ENCODE assay signal across 8 cellular contexts in the genomic region with DNA sequence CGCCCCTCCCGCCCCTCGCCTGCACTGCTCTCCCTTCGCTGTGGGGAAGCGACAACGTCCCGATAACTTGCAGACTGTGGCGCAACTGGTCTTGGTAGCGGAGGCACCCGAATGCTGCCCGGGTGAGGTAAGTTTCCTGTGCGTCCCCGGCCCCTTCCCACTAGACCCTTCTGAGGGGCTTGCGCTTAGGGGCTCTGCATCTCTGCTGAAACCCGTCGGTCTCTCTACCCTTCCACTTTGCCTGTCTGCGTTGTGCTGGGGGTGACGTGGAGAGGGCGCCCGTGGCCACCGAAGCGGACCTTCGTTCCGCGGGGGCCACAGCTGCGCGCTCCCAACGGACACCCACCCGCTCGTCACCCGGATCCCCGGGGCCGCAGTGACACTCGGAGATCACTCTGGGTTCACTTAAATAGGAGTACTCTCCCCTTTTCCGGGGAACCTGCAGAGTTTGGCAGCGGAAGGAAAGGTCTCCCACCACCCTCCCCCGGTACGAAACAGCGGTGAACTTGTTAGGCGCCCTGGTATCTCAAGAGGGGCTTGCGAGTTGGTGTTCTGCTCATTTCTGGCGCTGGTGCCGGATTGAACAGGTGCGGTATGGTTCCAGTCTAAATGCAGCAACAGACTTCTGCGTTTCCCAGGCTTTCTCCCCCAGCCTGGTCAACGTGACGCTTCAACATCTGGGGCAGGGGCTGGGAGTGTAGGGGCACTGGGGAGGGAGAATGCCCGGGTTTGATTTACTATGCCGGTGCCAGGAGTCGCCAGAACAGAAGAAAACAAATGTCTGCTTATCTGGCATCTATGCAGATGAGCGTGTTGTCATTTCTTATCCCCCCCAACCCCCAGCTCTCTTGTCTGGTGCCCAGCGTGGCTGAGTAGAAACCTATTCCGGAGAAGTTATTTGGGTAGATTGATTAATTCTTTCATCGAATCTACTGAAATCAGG.
DNase-seq lines count a peak whose midpoint lies in the region; ATAC-seq lines count a peak whose summit lies in the region.

No MANE protein-coding gene starts in this region.

- peak; percentile 17 for ATAC-seq in GM21619 (IDR thresholded peaks at IDR 0.05; ENCODE audit: unreplicated experiment)

- DNase-seq in GM03348 (ENCODE audit: low spot score): peak; percentile 25
- peak; percentile 74 for DNase-seq in NAMALWA (ENCODE audit: low spot score)
- peak; percentile 33 for DNase-seq in astrocyte of the hippocampus (ENCODE audit: low read depth, low spot score)
- DNase-seq in islet precursor cell: peak; percentile 66
- DNase-seq in stimulated activated CD8-positive, alpha-beta memory T cell treated with anti-CD3 and anti-CD28 coated beads, Interleukin-4, amount 100 ng/mL, for 48 hours: peak; percentile 29
- no peak for DNase-seq in NK-92 treated with Interleukin-12 subunit alpha and Interleukin-12 subunit beta, amount 100 ng/mL, for 24 hours (lab: John Stamatoyannopoulos, UW)
- no peak for DNase-seq in HK-2 (ENCODE audit: unreplicated experiment)

Comparison
In these comparisons a context has a peak if more than half of its experiments do, and no peak if none do; other contexts are left out.
1. DNase-seq: peak in GM03348 (single experiment), NAMALWA (single experiment), astrocyte of the hippocampus (single experiment), islet precursor cell (single experiment) and stimulated activated CD8-positive, alpha-beta memory T cell treated with anti-CD3 and anti-CD28 coated beads, Interleukin-4, amount 100 ng/mL, for 48 hours (single experiment); none in NK-92 treated with Interleukin-12 subunit alpha and Interleukin-12 subunit beta, amount 100 ng/mL, for 24 hours (single experiment) and HK-2 (single experiment).